ENCODE assay signal across 12 cellular contexts in the genomic region with DNA sequence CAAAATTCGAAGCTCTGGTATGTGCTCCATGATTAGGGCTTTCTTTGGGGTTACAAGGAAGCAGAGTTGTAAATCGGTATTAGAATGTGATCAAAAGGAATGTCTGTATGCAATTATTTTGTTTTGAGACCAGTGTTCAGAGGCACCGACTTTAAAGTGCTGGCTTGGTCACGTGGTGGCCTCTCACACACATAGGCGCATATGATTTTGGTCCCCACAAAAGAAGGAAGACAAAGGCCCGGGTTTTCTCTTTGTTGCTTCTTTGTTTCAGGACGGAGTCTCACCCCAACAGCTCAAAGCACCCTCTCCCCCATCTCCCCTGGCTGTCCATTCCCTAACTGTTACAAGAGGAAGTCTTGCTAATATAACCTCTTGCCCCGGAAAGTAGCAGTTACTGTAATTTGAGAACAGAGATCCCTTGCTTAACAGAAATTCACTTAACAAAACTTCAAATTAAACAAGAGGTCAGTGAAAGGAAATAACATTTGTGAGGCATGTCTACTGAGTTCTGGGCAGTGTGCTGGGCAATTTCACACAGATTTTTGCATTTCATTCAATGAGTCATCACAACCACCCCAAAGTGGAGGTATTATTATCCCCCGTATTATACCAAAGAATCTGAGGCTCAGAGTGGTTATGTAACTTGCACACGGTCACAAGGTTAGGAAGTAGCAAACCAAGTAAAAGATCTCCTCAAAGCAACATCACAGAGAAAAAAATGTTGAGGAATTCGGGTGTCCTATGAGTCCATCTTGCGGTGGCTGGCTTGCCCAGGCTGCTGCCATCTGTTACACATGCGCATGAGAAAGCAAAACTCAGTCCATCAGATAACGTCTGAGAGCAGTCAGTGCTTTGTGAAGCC.
DNase-seq lines count a peak whose midpoint lies in the region; ATAC-seq, FAIRE-seq and TF ChIP-seq lines count a peak whose summit lies in the region.
"Had no signal": no experiment of that assay in that cellular context is flagged by ENCODE, and none has a peak within 500 bp of the region (broad histone marks: within the 10 kb centered on the region; RNA-seq: fewer than 3 reads in every experiment).

No MANE protein-coding gene starts in this region.

- H3K23me2 ChIP-seq in H1 (ENCODE audit: low read depth, low read length), result no peaks in the 10 kb centered on the region

- DNase-seq in DMS 273 (lab: John Stamatoyannopoulos, UW; ENCODE audit: unreplicated experiment) (peak; percentile 75), NT2/D1 (ENCODE audit: low read depth, low spot score) (peak; percentile 42), H1 (ENCODE audit: low read depth in 1 of 2, low spot score in 2 of 2) (no peak), non-pigmented ciliary epithelial cell (ENCODE audit: low read depth) (peak; percentile 93), HEK293T (ENCODE audit: extremely low spot score) (no peak), NCI-H82 (lab: John Stamatoyannopoulos, UW) (no peak)
- DNase-seq: DMS79 treated with DMSO at 0.1 percent for 48 hours, SHP77 treated with DMSO at 0.1 percent for 48 hours, small intestine had no signal

- peak overlapping the region; percentile 73 for H2AFZ ChIP-seq in H1 (ENCODE audit: low read length)

- no peak for TF ChIP-seq EP300 in H1 (IDR thresholded peaks at IDR 0.05; ENCODE audit: borderline replicate concordance in 1 of 2, low read depth in 2 of 2, low read length in 2 of 2)

- no peak overlapping the region for H4K5ac ChIP-seq in H1 (ENCODE audit: insufficient read length, low read depth, low read length)

- H3K23ac ChIP-seq in H1 (ENCODE audit: insufficient read length), result no peak overlapping the region

- H3K4ac ChIP-seq in H1 (replicated peaks; ENCODE audit: insufficient read length, low read depth, low read length), result no peak overlapping the region

- ATAC-seq in HG02870 (IDR thresholded peaks at IDR 0.05; ENCODE audit: unreplicated experiment) (no peak), HG02798 (IDR thresholded peaks at IDR 0.05; ENCODE audit: poor library complexity, unreplicated experiment) (no peak)

- H3K79me2 ChIP-seq in H1 (ENCODE audit: control insufficient read depth in 1 of 2, insufficient read depth in 2 of 2, low read length in 2 of 2), result no peaks in the 10 kb centered on the region

- no peak overlapping the region for H4K8ac ChIP-seq in H1 (ENCODE audit: extremely low read depth, insufficient read depth, low read length)

- TF ChIP-seq RAD21 in H1 (IDR thresholded peaks at IDR 0.05 in 1 of 2, conservative IDR thresholded peaks at IDR 0.05 in 1 of 2; ENCODE audit: low read depth in 2 of 2, low read length in 2 of 2), result no peak

- H3K27me3 ChIP-seq in NT2/D1 (ENCODE audit: insufficient read depth, insufficient read length) (no peaks in the 10 kb centered on the region), H1 (replicated peaks in 1 of 4; ENCODE audit: control insufficient read depth in 3 of 4, extremely low read depth in 1 of 4, insufficient read depth in 3 of 4, low read length in 3 of 4) (no peaks in the 10 kb centered on the region)
- H3K27me3 ChIP-seq: tibial nerve had no signal

- H3K27ac ChIP-seq in H1 (ENCODE audit: low read depth, low read length), result no peak overlapping the region

- TF ChIP-seq CTCF in H1 (IDR thresholded peaks at IDR 0.05; ENCODE audit: control extremely low read depth in 1 of 3, insufficient read depth in 1 of 3, low read depth in 1 of 3, low read length in 3 of 3), result no peak

- TF ChIP-seq POLR2A in H1 (IDR thresholded peaks at IDR 0.05; ENCODE audit: control extremely low read depth in 1 of 2, low read depth in 2 of 2, low read length in 2 of 2), result no peak

- POLR2A ChIA-PET in H1 (lab: Charles Lee; ENCODE audit: partially characterized antibody) (interaction anchor here (0.6 to 1.1 kb wide), 3 partner anchors 11 to 200 kb away, joined by 3 read pairs; no protein-coding TSS in a partner anchor), HEK293T (lab: Yijun Ruan, JAX) (interaction anchor here (0.6 to 1.0 kb wide), 3 partner anchors 29 to 76 kb away, joined by 3 read pairs; a partner anchor contains a TSS)

- no peak overlapping the region for H3K14ac ChIP-seq in H1 (ENCODE audit: insufficient read length)

- FAIRE-seq in H1 (lab: Jason Lieb, UNC), result no peak
- FAIRE-seq: small intestine had no signal

- H3K4me1 ChIP-seq in NT2/D1 (ENCODE audit: insufficient read depth, insufficient read length) (peaks cover 4% of the 10 kb centered on the region), H1 (replicated peaks in 1 of 4; ENCODE audit: control insufficient read depth in 3 of 4, insufficient read depth in 4 of 4, low read length in 3 of 4) (peaks cover 0 to 19% (median 9%) of the 10 kb centered on the region in 4 experiments; a peak in 6 of 7 replicates)

- peak overlapping the region; percentile 71; the same call in 1 of the 2 replicates for H2BK5ac ChIP-seq in H1 (ENCODE audit: low read depth, low read length)

- H2AK5ac ChIP-seq in H1 (ENCODE audit: low read depth, low read length), result no peak overlapping the region

- H2BK12ac ChIP-seq in H1 (ENCODE audit: low read depth, low read length), result peak overlapping the region; percentile 73; the same call in 1 of the 2 replicates

- H2BK15ac ChIP-seq in H1 (ENCODE audit: low read length), result peak overlapping the region; percentile 36; the same call in 1 of the 2 replicates

- WGBS in H1 (ENCODE audit: extremely low coverage in 1 of 2, insufficient coverage in 1 of 2, insufficient read length in 1 of 2, insufficient replicate concordance in 2 of 2, low coverage in 1 of 2, low lambda C conversion rate in 2 of 2, missing lambda C conversion rate in 1 of 2), 2 experiments, result 47% methylated on average over 14 of the region's 14 CpGs; no CpG with 5 or more reads in 1 of the 2 experiments

- H3K36me3 ChIP-seq in NT2/D1 (ENCODE audit: insufficient read depth, insufficient read length, low read length) (no peaks in the 10 kb centered on the region), H1 (ENCODE audit: control insufficient read depth in 2 of 4, insufficient read depth in 4 of 4, low read length in 3 of 4) (no peaks in the 10 kb centered on the region)
- H3K36me3 ChIP-seq: tibial nerve had no signal

- no peak overlapping the region; the same call in 1 of the 2 replicates for H3K18ac ChIP-seq in H1 (ENCODE audit: extremely low read depth, low read length)

- no peaks in the 10 kb centered on the region for H3K9me3 ChIP-seq in NT2/D1 (ENCODE audit: insufficient read depth, low read length)
- H3K9me3 ChIP-seq in H1 (ENCODE audit: insufficient read depth in 2 of 2, low read depth in 1 of 2, low read length in 1 of 2), result no peaks in the 10 kb centered on the region
- H3K9me3 ChIP-seq: tibial nerve had no signal

- no peak overlapping the region for H3K56ac ChIP-seq in H1 (replicated peaks; ENCODE audit: insufficient read length, low read depth, low read length)

- no peaks in the 10 kb centered on the region for H3K79me1 ChIP-seq in H1 (ENCODE audit: low read depth, low read length)

- H3K9ac ChIP-seq in NT2/D1 (ENCODE audit: insufficient read length, low read depth) (no peak overlapping the region), H1 (replicated peaks in 1 of 4; ENCODE audit: extremely low read depth in 1 of 4, low read depth in 3 of 4, low read length in 3 of 4) (0 out of 7 replicates have a peak overlapping the region, but pooled peaks of 1 of the 4 experiments have one; percentile 5)

- CTCF ChIA-PET in H1 (lab: Charles Lee; ENCODE audit: partially characterized antibody), result interaction anchor here (1.3 to 1.5 kb wide), 4 partner anchors 11 to 43 kb away, joined by 4 to 12 read pairs (median 8); no protein-coding TSS in a partner anchor
- CTCF ChIA-PET in HEK293T (lab: Yijun Ruan, JAX), result interaction anchor here (1.1 to 1.5 kb wide), 4 partner anchors 13 to 142 kb away, joined by 3 to 5 read pairs (median 4); a partner anchor contains a TSS

- H4K20me1 ChIP-seq in H1 (replicated peaks in 1 of 2; ENCODE audit: control insufficient read depth in 1 of 2, insufficient read depth in 2 of 2, low read length in 2 of 2), result no peaks in the 10 kb centered on the region

- H4K91ac ChIP-seq in H1 (replicated peaks; ENCODE audit: insufficient read length, low read length), result peak overlapping the region; percentile 6

- no peak overlapping the region for H3K4me3 ChIP-seq in NT2/D1 (ENCODE audit: insufficient read length, low read depth)
- no peak overlapping the region; a peak in 1 of 8 replicates for H3K4me3 ChIP-seq in H1 (ENCODE audit: extremely low read depth in 1 of 4, insufficient read depth in 2 of 4, low read depth in 3 of 4, low read length in 4 of 4)
- H3K4me3 ChIP-seq: tibial nerve had no signal

- peak overlapping the region; percentile 71 for H2BK120ac ChIP-seq in H1 (replicated peaks; ENCODE audit: low read depth, low read length)

- peak overlapping the region; percentile 91 for H2BK20ac ChIP-seq in H1 (ENCODE audit: low read length)

- H3K4me2 ChIP-seq in H1 (ENCODE audit: insufficient read depth in 1 of 2, low read depth in 2 of 2, low read length in 2 of 2), result peak overlapping the region; percentile 7 to 29

TF ChIP-seq in H1, 55 proteins besides CTCF, POLR2A, EP300 and RAD21 (continues in another document):
- TF ChIP-seq KDM1A (IDR thresholded peaks at IDR 0.05; ENCODE audit: borderline replicate concordance, low read length), result no peak
- TF ChIP-seq, protein P1, sequence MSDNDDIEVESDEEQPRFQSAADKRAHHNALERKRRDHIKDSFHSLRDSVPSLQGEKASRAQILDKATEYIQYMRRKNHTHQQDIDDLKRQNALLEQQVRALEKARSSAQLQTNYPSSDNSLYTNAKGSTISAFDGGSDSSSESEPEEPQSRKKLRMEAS (IDR thresholded peaks at IDR 0.05), result peak; percentile 34; the same call in 1 of the 2 replicates
- TF ChIP-seq YY1 (IDR thresholded peaks at IDR 0.05; ENCODE audit: low read depth, low read length), result no peak

TF ChIP-seq in HEK293T, 16 proteins besides CTCF, POLR2A, EP300 and RAD21:
- TF ChIP-seq CTBP1 (IDR thresholded peaks at IDR 0.05; ENCODE audit: borderline replicate concordance), result no peak
- no peak for TF ChIP-seq FOXA1 (IDR thresholded peaks at IDR 0.05)
- no peak for TF ChIP-seq TARDBP (IDR thresholded peaks at IDR 0.05)
- TF ChIP-seq FOXM1 (IDR thresholded peaks at IDR 0.05; ENCODE audit: borderline replicate concordance), result no peak
- no peak for TF ChIP-seq FOXK2 (IDR thresholded peaks at IDR 0.05)
- TF ChIP-seq BHLHE40 (IDR thresholded peaks at IDR 0.05; ENCODE audit: borderline replicate concordance), result no peak
- no peak for TF ChIP-seq ELF4 (IDR thresholded peaks at IDR 0.05)
- no peak for TF ChIP-seq ARNT (IDR thresholded peaks at IDR 0.05)
- TF ChIP-seq, protein P2, sequence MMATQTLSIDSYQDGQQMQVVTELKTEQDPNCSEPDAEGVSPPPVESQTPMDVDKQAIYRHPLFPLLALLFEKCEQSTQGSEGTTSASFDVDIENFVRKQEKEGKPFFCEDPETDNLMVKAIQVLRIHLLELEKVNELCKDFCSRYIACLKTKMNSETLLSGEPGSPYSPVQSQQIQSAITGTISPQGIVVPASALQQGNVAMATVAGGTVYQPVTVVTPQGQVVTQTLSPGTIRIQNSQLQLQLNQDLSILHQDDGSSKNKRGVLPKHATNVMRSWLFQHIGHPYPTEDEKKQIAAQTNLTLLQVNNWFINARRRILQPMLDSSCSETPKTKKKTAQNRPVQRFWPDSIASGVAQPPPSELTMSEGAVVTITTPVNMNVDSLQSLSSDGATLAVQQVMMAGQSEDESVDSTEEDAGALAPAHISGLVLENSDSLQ (IDR thresholded peaks at IDR 0.05), result no peak
TF ChIP-seq in HEK293T: peak in this region for 0.

Comparison
In these comparisons a context has a peak if more than half of its experiments do, and no peak if none do; other contexts are left out.
1. DNase-seq: peak in DMS 273 (single experiment), NT2/D1 (single experiment) and non-pigmented ciliary epithelial cell (single experiment); none in H1 (0 of 2), HEK293T (single experiment) and NCI-H82 (single experiment).